ENCODE assay signal across 7 cellular contexts in the genomic region with DNA sequence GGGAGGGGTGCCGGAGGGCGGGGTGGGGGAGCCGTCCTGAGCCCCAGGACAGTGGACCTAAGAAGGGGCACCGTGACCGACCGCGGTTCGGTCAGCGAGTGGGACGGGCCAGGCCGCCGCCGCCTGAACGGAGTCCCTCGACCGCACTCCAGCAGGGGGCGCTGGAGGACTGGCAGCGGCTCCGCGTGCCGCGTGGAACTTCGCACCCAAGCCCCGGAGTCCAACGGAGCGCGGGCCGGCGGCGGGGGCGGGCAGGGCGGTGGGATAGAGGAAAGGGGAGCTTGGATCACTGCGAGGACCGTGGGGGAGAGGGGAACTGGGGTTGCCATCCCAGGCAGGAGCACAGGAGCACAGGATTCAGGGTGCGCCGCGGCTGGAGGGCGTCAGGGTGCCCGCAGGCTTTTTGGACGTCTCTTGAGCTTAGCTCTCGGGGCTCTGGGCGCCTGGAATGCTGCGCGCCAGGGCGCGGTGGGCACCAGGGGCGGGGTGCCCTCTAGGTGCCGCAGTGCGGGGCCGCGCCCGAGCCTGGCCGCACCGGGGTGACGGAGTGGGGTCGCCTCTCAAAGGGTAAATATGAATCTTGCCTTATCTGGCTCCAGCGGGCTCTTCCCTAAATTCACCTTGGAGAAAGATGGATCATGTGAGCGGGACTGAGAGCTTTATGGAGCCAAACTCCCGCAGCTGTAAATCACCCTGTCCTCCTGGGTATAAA. TPM values are rescaled to one million over a fixed set of nuclear protein-coding genes. Genes with fewer than 3 reads are reported as not detected.
DNase-seq lines count a peak whose midpoint lies in the region; ATAC-seq, FAIRE-seq and TF ChIP-seq lines count a peak whose summit lies in the region.

No MANE protein-coding gene starts in this region.

- no peaks in the 10 kb centered on the region for H3K36me3 Mint-ChIP-seq in activated CD4-positive, alpha-beta memory T cell treated with anti-CD3 and anti-CD28 coated beads, Interleukin-2, amount 10 ng/mL, durations not matched to agents 7 days and 5 days (ENCODE audit: low read depth)

- POLR2A ChIA-PET in activated CD4-positive, alpha-beta memory T cell treated with anti-CD3 and anti-CD28 coated beads, Interleukin-2, amount 10 ng/mL, durations not matched to agents 7 days and 5 days (lab: Charles Lee): no interaction called here

- CTCF ChIA-PET in activated CD4-positive, alpha-beta memory T cell treated with anti-CD3 and anti-CD28 coated beads, Interleukin-2, amount 10 ng/mL, durations not matched to agents 7 days and 5 days (lab: Charles Lee): interaction anchor here (0.8 to 3.5 kb wide), 8 partner anchors 24 to 489 kb away, joined by 3 to 20 read pairs (median 4); a partner anchor contains a TSS

- TF ChIP-seq POLR2A in GM12891 (IDR thresholded peaks at IDR 0.05; ENCODE audit: low read depth, low read length): no peak

- FAIRE-seq in GM12891 (lab: Jason Lieb, UNC): peak; percentile 75

- H3K4me3 Mint-ChIP-seq in activated CD4-positive, alpha-beta memory T cell treated with anti-CD3 and anti-CD28 coated beads, Interleukin-2, amount 10 ng/mL, durations not matched to agents 7 days and 5 days: no peak overlapping the region

- peaks cover 3% of the 10 kb centered on the region for H3K4me1 Mint-ChIP-seq in activated CD4-positive, alpha-beta memory T cell treated with anti-CD3 and anti-CD28 coated beads, Interleukin-2, amount 10 ng/mL, durations not matched to agents 7 days and 5 days

- H3K27me3 Mint-ChIP-seq in activated CD4-positive, alpha-beta memory T cell treated with anti-CD3 and anti-CD28 coated beads, Interleukin-2, amount 10 ng/mL, durations not matched to agents 7 days and 5 days: peaks cover 57% of the 10 kb centered on the region

- no peak overlapping the region for H3K27ac Mint-ChIP-seq in activated CD4-positive, alpha-beta memory T cell treated with anti-CD3 and anti-CD28 coated beads, Interleukin-2, amount 10 ng/mL, durations not matched to agents 7 days and 5 days

- H3K9me3 Mint-ChIP-seq in activated CD4-positive, alpha-beta memory T cell treated with anti-CD3 and anti-CD28 coated beads, Interleukin-2, amount 10 ng/mL, durations not matched to agents 7 days and 5 days: no peaks in the 10 kb centered on the region

- peak; percentile 94 for DNase-seq in GM12891 (ENCODE audit: insufficient read length, low spot score)
- DNase-seq in NCI-H1930 (lab: John Stamatoyannopoulos, UW): peak; percentile 40 to 74
- DNase-seq in activated CD4-positive, alpha-beta memory T cell treated with anti-CD3 and anti-CD28 coated beads, Interleukin-2, amount 10 ng/mL, durations not matched to agents 7 days and 5 days: peak; percentile 74
- DNase-seq in ecto neural progenitor cell (ENCODE audit: low spot score): peak; percentile 91
- DNase-seq in lung microvascular endothelial cell (ENCODE audit: low read depth in 2 of 2): peak; percentile 52 to 72
- peak; percentile 33 to 43 for DNase-seq in stimulated activated CD8-positive, alpha-beta memory T cell treated with anti-CD3 and anti-CD28 coated beads, Interleukin-15, amount 100 ng/mL, for 4 hours (ENCODE audit: low read depth in 2 of 2)

- ATAC-seq in GM21381 (IDR thresholded peaks at IDR 0.05; ENCODE audit: unreplicated experiment): no peak

TF ChIP-seq in GM12891, 5 proteins besides CTCF, POLR2A, EP300 and RAD21:
- TF ChIP-seq POU2F2 (IDR thresholded peaks at IDR 0.05; ENCODE audit: low read depth, low read length): no peak
- TF ChIP-seq SPI1 (IDR thresholded peaks at IDR 0.05; ENCODE audit: low read depth, low read length): no peak
- no peak for TF ChIP-seq PAX5 (IDR thresholded peaks at IDR 0.05; ENCODE audit: insufficient read depth, low read length, severe bottlenecking)
- TF ChIP-seq POLR2AphosphoS5 (IDR thresholded peaks at IDR 0.05; ENCODE audit: low read depth, low read length): no peak

RNA-seq across cellular contexts. Expression of a gene that starts 0.4 kb away (rescaled TPM):
- polyA plus RNA-seq in GM12891 (2012; ENCODE audit: low read depth, missing spikeins): not detected
- total RNA-seq in activated CD4-positive, alpha-beta memory T cell treated with anti-CD3 and anti-CD28 coated beads, Interleukin-2, amount 10 ng/mL, durations not matched to agents 7 days and 5 days: not detected
- not detected in 2 replicates for total RNA-seq in lung microvascular endothelial cell

RNA-seq across cellular contexts. Expression of a gene that starts 0.6 kb away (rescaled TPM):
- polyA plus RNA-seq in GM12891 (2012; ENCODE audit: low read depth, missing spikeins): not detected
- not detected for total RNA-seq in activated CD4-positive, alpha-beta memory T cell treated with anti-CD3 and anti-CD28 coated beads, Interleukin-2, amount 10 ng/mL, durations not matched to agents 7 days and 5 days
- not detected in 2 replicates for total RNA-seq in lung microvascular endothelial cell

RNA-seq across cellular contexts. Expression of a gene that starts 12.0 kb away (rescaled TPM):
- polyA plus RNA-seq in GM12891 (2012; ENCODE audit: low read depth, missing spikeins): not detected
- not detected for total RNA-seq in activated CD4-positive, alpha-beta memory T cell treated with anti-CD3 and anti-CD28 coated beads, Interleukin-2, amount 10 ng/mL, durations not matched to agents 7 days and 5 days
- total RNA-seq in lung microvascular endothelial cell: not detected in 2 replicates

RNA-seq across cellular contexts. Expression of a gene that starts 30.3 kb away (rescaled TPM):
- polyA plus RNA-seq in GM12891 (2012; ENCODE audit: low read depth, missing spikeins): not detected
- not detected for total RNA-seq in activated CD4-positive, alpha-beta memory T cell treated with anti-CD3 and anti-CD28 coated beads, Interleukin-2, amount 10 ng/mL, durations not matched to agents 7 days and 5 days
- total RNA-seq in lung microvascular endothelial cell: not detected in 2 replicates

RNA-seq across cellular contexts. Expression of a gene that starts 48.9 kb away (rescaled TPM):
- polyA plus RNA-seq in GM12891 (2012; ENCODE audit: low read depth, missing spikeins): 0.72 TPM
- total RNA-seq in activated CD4-positive, alpha-beta memory T cell treated with anti-CD3 and anti-CD28 coated beads, Interleukin-2, amount 10 ng/mL, durations not matched to agents 7 days and 5 days: 1 to 10 TPM in 1 of 2 experiments, under 1 TPM in 1; 0.38 to 1.4 TPM
- 21.4 and 44.8 TPM in 2 replicates for total RNA-seq in lung microvascular endothelial cell

Comparison
In these comparisons a context has a peak if more than half of its experiments do, and no peak if none do; other contexts are left out.
1. DNase-seq: peak in every context shown above with its lines; median percentile 94 in GM12891; 91 in ecto neural progenitor cell; 74 in activated CD4-positive, alpha-beta memory T cell treated with anti-CD3 and anti-CD28 coated beads, Interleukin-2, amount 10 ng/mL, durations not matched to agents 7 days and 5 days; 62 in lung microvascular endothelial cell; 57 in NCI-H1930; 38 in stimulated activated CD8-positive, alpha-beta memory T cell treated with anti-CD3 and anti-CD28 coated beads, Interleukin-15, amount 100 ng/mL, for 4 hours.